In genomic region chr9:17824927-17825659, GRCh38 we compare ENCODE assay signal across 15 cellular contexts.
A peak's percentile ranks its signal among the peaks of the same experiment; 100 is the strongest.
DNase-seq lines count a peak whose midpoint lies in the region; ATAC-seq and TF ChIP-seq lines count a peak whose summit lies in the region.
"Had no signal": no experiment of that assay in that cellular context is flagged by ENCODE, and none has a peak within 500 bp of the region (broad histone marks: within the 10 kb centered on the region; RNA-seq: fewer than 3 reads in every experiment).

No MANE protein-coding gene starts in this region.

- no peaks in the 10 kb centered on the region for H3K9me3 ChIP-seq in SJCRH30 (replicated peaks)
- H3K9me3 ChIP-seq in mesodermal cell (ENCODE audit: control insufficient read depth, low read length): no peaks in the 10 kb centered on the region
- H3K9me3 ChIP-seq in PC-9 (ENCODE audit: insufficient read depth, low read depth): no peaks in the 10 kb centered on the region
- H3K9me3 ChIP-seq: HAP-1, Peyer's patch had no signal

- no peak for ATAC-seq in GM18519 (IDR thresholded peaks at IDR 0.05; ENCODE audit: low FRiP score, unreplicated experiment)

- no peak overlapping the region for H3K4me3 Mint-ChIP-seq in activated CD4-positive, alpha-beta T cell treated with anti-CD3 and anti-CD28 coated beads, Interleukin-2, amount 10 ng/mL, durations not matched to agents 7 days and 5 days

- no peak overlapping the region for H3K4me2 ChIP-seq in PC-9

- POLR2A ChIA-PET in activated CD4-positive, alpha-beta T cell treated with anti-CD3 and anti-CD28 coated beads, Interleukin-2, amount 10 ng/mL, durations not matched to agents 7 days and 5 days (lab: Charles Lee): no interaction called here
- POLR2A ChIA-PET in PC-9 (lab: Charles Lee; ENCODE audit: unreplicated experiment): no interaction called here

- peak overlapping the region; percentile 34; the same call in 1 of the 2 replicates for H3K27ac ChIP-seq in SJCRH30
- H3K27ac ChIP-seq in mesodermal cell (ENCODE audit: low read depth, low read length, severe bottlenecking): peak overlapping the region; percentile 86
- H3K27ac ChIP-seq in PC-9: no peak overlapping the region
- H3K27ac ChIP-seq: Peyer's patch had no signal

- no peaks in the 10 kb centered on the region for H3F3A ChIP-seq in PC-9 (ENCODE audit: insufficient read depth, low read depth)

- CTCF ChIA-PET in activated CD4-positive, alpha-beta T cell treated with anti-CD3 and anti-CD28 coated beads, Interleukin-2, amount 10 ng/mL, durations not matched to agents 7 days and 5 days (lab: Charles Lee): no interaction called here
- CTCF ChIA-PET in PC-9 (lab: Charles Lee): no interaction called here

- H3K27ac Mint-ChIP-seq in activated CD4-positive, alpha-beta T cell treated with anti-CD3 and anti-CD28 coated beads, Interleukin-2, amount 10 ng/mL, durations not matched to agents 7 days and 5 days: no peak overlapping the region

- H2AFZ ChIP-seq in PC-9: no peak overlapping the region

- in situ Hi-C loops in G401 (cut with HindIII; ENCODE audit: low sequenced_read_pairs): no loop called here

- H4K20me1 ChIP-seq in PC-9 (ENCODE audit: insufficient read depth): no peaks in the 10 kb centered on the region

- H3K36me3 Mint-ChIP-seq in activated CD4-positive, alpha-beta T cell treated with anti-CD3 and anti-CD28 coated beads, Interleukin-2, amount 10 ng/mL, durations not matched to agents 7 days and 5 days (ENCODE audit: low read depth): no peaks in the 10 kb centered on the region

- DNase-seq in G401 (ENCODE audit: low spot score) (peak; percentile 30), SJCRH30 (no peak), fibroblast of pulmonary artery (ENCODE audit: low read depth) (peak; percentile 32), PC-9 (no peak), NCI-H2196 treated with DMSO at 0.1 percent for 48 hours (lab: John Stamatoyannopoulos, UW; ENCODE audit: unreplicated experiment) (no peak)
- no peak for DNase-seq in activated CD4-positive, alpha-beta T cell treated with anti-CD3 and anti-CD28 coated beads, Interleukin-2, amount 10 ng/mL, durations not matched to agents 7 days and 5 days
- DNase-seq: EL, KG1, NCI-H1092 treated with DMSO at 0.1 percent for 48 hours, NCI-H2107, NCI-H345, Peyer's patch had no signal

- no peaks in the 10 kb centered on the region for H3K79me2 ChIP-seq in PC-9 (ENCODE audit: low read depth)

- TF ChIP-seq CTCF in fibroblast of pulmonary artery (IDR thresholded peaks at IDR 0.05; ENCODE audit: low read length, missing control alignments) (no peak), PC-9 (conservative IDR thresholded peaks at IDR 0.05) (no peak)

- BruUV-seq in PC-9 (replicated peaks; lab: Mats Ljungman, UMichigan): no TSS peak

- 100% methylated on average over 1 of the region's 1 CpG; no CpG with 5 or more reads in 1 of the 2 experiments for WGBS in mesodermal cell (ENCODE audit: insufficient coverage in 2 of 2), 2 experiments

- no peaks in the 10 kb centered on the region for H3K9me2 ChIP-seq in PC-9 (ENCODE audit: insufficient read depth)

- H3K4me3 ChIP-seq in SJCRH30 (no peak overlapping the region), fibroblast of pulmonary artery (replicated peaks; ENCODE audit: low read depth, low read length) (no peak overlapping the region), mesodermal cell (ENCODE audit: extremely low read depth, insufficient read depth, low read length, poor library complexity, severe bottlenecking) (no peak overlapping the region), PC-9 (no peak overlapping the region)
- H3K4me3 ChIP-seq: HAP-1, Peyer's patch had no signal

- H3K36me3 ChIP-seq in SJCRH30 (no peaks in the 10 kb centered on the region), mesodermal cell (ENCODE audit: control insufficient read depth, insufficient read depth, low read length) (no peaks in the 10 kb centered on the region), PC-9 (ENCODE audit: low read depth) (no peaks in the 10 kb centered on the region)
- H3K36me3 ChIP-seq: HAP-1, Peyer's patch had no signal

- H3K4me1 ChIP-seq in SJCRH30: peaks cover 4% of the 10 kb centered on the region; the same call in 1 of the 2 replicates
- H3K4me1 ChIP-seq in mesodermal cell (ENCODE audit: control insufficient read depth, insufficient read depth, low read length, poor library complexity, severe bottlenecking): peaks cover 16% of the 10 kb centered on the region
- H3K4me1 ChIP-seq in PC-9 (replicated peaks; ENCODE audit: insufficient read depth): no peaks in the 10 kb centered on the region
- H3K4me1 ChIP-seq: HAP-1, Peyer's patch had no signal

- H3K9me3 Mint-ChIP-seq in activated CD4-positive, alpha-beta T cell treated with anti-CD3 and anti-CD28 coated beads, Interleukin-2, amount 10 ng/mL, durations not matched to agents 7 days and 5 days: no peaks in the 10 kb centered on the region

- H3K4me1 Mint-ChIP-seq in activated CD4-positive, alpha-beta T cell treated with anti-CD3 and anti-CD28 coated beads, Interleukin-2, amount 10 ng/mL, durations not matched to agents 7 days and 5 days: peaks cover 4% of the 10 kb centered on the region

- H3K27me3 Mint-ChIP-seq in activated CD4-positive, alpha-beta T cell treated with anti-CD3 and anti-CD28 coated beads, Interleukin-2, amount 10 ng/mL, durations not matched to agents 7 days and 5 days: no peaks in the 10 kb centered on the region

- intact Hi-C loops in PC-9 (cut with micrococcal nuclease; ENCODE audit: unreplicated experiment): no loop called here

- H3K27me3 ChIP-seq in SJCRH30: no peaks in the 10 kb centered on the region
- no peaks in the 10 kb centered on the region for H3K27me3 ChIP-seq in PC-9 (ENCODE audit: insufficient read depth, low read depth)
- H3K27me3 ChIP-seq: Peyer's patch had no signal

Comparison
In these comparisons a context has a peak if more than half of its experiments do, and no peak if none do; other contexts are left out.
1. DNase-seq: peak in G401 (single experiment) and fibroblast of pulmonary artery (single experiment); none in SJCRH30 (0 of 2), activated CD4-positive, alpha-beta T cell treated with anti-CD3 and anti-CD28 coated beads, Interleukin-2, amount 10 ng/mL, durations not matched to agents 7 days and 5 days (single experiment), PC-9 (0 of 2) and NCI-H2196 treated with DMSO at 0.1 percent for 48 hours (single experiment).